10 cellular contexts compared by ENCODE assay signal in genomic region chrX:40201486-40201885, GRCh38.
DNase-seq lines count a peak whose midpoint lies in the region; ATAC-seq and TF ChIP-seq lines count a peak whose summit lies in the region.
"Had no signal": no experiment of that assay in that cellular context is flagged by ENCODE, and none has a peak within 500 bp of the region (broad histone marks: within the 10 kb centered on the region; RNA-seq: fewer than 3 reads in every experiment).

No MANE protein-coding gene starts in this region.

- no peaks in the 10 kb centered on the region for H3K36me3 Mint-ChIP-seq in immature natural killer cell

- in situ Hi-C loops in HAP-1 (cut with MboI; ENCODE audit: low sequenced_read_pairs) = no loop called here

- peaks cover 21 to 23% of the 10 kb centered on the region in 2 donors for H3K4me1 Mint-ChIP-seq in immature natural killer cell

- H3K9me3 ChIP-seq in HAP-1 = no peaks in the 10 kb centered on the region
- H3K9me3 ChIP-seq in suprapubic skin = no peaks in the 10 kb centered on the region

- peaks cover 2 to 9% (median 3%) of the 10 kb centered on the region in 3 donors for H3K27me3 Mint-ChIP-seq in immature natural killer cell (ENCODE audit: low read depth in 3 of 3)

- ATAC-seq in GM19468 (IDR thresholded peaks at IDR 0.05; ENCODE audit: extremely low read depth, unreplicated experiment) = peak; percentile 49
- ATAC-seq in HG03432 (IDR thresholded peaks at IDR 0.05; ENCODE audit: unreplicated experiment) = peak; percentile 87
- ATAC-seq: HCT116 had no signal

- H3K4me3 ChIP-seq in HAP-1 (no peak overlapping the region), suprapubic skin (no peak overlapping the region)

- no peaks in the 10 kb centered on the region for H3K27me3 ChIP-seq in HAP-1 (ENCODE audit: low read depth)
- H3K27me3 ChIP-seq in suprapubic skin = no peaks in the 10 kb centered on the region

- no peaks in the 10 kb centered on the region for H3K9me3 Mint-ChIP-seq in immature natural killer cell

- DNase-seq in NCI-H146 (lab: John Stamatoyannopoulos, UW) = peak; percentile 17
- DNase-seq in NCI-H146 treated with DMSO at 0.1 percent for 48 hours (lab: John Stamatoyannopoulos, UW; ENCODE audit: unreplicated experiment) = no peak
- peak; percentile 55 to 65 (median 57) for DNase-seq in immature natural killer cell
- no peak for DNase-seq in HAP-1 (ENCODE audit: low spot score in 2 of 2)
- DNase-seq in pons (ENCODE audit: low spot score) = no peak
- DNase-seq in suprapubic skin (ENCODE audit: low spot score in 2 of 2) = no peak
- DNase-seq: NCI-H510A treated with DMSO at 0.1 percent for 48 hours had no signal

- peak overlapping the region; percentile 59 to 81 (median 66) for H3K4me3 Mint-ChIP-seq in immature natural killer cell

- WGBS in suprapubic skin = 83% methylated on average over 1 of the region's 1 CpG

- H3K36me3 ChIP-seq in HAP-1 (replicated peaks) = no peaks in the 10 kb centered on the region
- H3K36me3 ChIP-seq in suprapubic skin = no peaks in the 10 kb centered on the region

- no peak for TF ChIP-seq POLR2A in suprapubic skin (IDR thresholded peaks at IDR 0.05)

- TF ChIP-seq EP300 in suprapubic skin (IDR thresholded peaks at IDR 0.05) = no peak

- H3K27ac Mint-ChIP-seq in immature natural killer cell = peak overlapping the region; percentile 71 to 95 (median 92)

- no peak overlapping the region for H3K27ac ChIP-seq in suprapubic skin

- H3K4me1 ChIP-seq in HAP-1 = no peaks in the 10 kb centered on the region
- no peaks in the 10 kb centered on the region for H3K4me1 ChIP-seq in suprapubic skin

- no peak for TF ChIP-seq CTCF in suprapubic skin (IDR thresholded peaks at IDR 0.05)

Comparison
In these comparisons a context has a peak if more than half of its experiments do, and no peak if none do; other contexts are left out.
1. DNase-seq: peak in NCI-H146 (single experiment) and immature natural killer cell (3 of 3); none in NCI-H146 treated with DMSO at 0.1 percent for 48 hours (single experiment), HAP-1 (0 of 2), pons (single experiment) and suprapubic skin (0 of 2).